Comparison of ENCODE assay signal across 1 cellular context in the genomic region with DNA sequence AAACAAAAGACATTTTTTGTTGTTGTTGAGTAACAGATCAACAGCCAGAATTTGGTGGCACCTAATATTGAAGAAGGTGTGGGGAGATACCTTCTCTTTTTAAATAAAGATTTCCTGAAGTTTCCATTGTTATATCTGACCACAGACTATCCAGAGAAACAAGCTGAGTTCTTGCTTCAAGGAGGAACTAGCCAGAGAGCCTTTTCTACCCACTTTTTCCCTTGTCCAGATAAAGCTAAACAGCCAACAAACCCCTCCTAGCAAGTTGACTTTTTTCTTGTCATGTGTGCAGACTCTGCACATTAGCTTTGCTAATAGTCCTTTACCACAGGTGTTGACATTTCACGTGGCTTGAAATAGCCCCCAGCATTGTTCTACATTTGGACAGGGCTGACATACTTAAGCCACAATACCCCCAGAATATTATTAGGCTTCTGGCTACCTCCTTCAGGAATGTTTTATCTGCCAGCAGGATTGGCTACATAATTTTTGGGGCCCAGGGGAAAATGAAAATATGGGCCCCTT.
TF ChIP-seq lines count a peak whose summit lies in the region.

No MANE protein-coding gene starts in this region.

TF ChIP-seq in K562, 482 proteins besides CTCF, POLR2A, EP300 and RAD21 (continues in another document):
- TF ChIP-seq, protein P1, sequence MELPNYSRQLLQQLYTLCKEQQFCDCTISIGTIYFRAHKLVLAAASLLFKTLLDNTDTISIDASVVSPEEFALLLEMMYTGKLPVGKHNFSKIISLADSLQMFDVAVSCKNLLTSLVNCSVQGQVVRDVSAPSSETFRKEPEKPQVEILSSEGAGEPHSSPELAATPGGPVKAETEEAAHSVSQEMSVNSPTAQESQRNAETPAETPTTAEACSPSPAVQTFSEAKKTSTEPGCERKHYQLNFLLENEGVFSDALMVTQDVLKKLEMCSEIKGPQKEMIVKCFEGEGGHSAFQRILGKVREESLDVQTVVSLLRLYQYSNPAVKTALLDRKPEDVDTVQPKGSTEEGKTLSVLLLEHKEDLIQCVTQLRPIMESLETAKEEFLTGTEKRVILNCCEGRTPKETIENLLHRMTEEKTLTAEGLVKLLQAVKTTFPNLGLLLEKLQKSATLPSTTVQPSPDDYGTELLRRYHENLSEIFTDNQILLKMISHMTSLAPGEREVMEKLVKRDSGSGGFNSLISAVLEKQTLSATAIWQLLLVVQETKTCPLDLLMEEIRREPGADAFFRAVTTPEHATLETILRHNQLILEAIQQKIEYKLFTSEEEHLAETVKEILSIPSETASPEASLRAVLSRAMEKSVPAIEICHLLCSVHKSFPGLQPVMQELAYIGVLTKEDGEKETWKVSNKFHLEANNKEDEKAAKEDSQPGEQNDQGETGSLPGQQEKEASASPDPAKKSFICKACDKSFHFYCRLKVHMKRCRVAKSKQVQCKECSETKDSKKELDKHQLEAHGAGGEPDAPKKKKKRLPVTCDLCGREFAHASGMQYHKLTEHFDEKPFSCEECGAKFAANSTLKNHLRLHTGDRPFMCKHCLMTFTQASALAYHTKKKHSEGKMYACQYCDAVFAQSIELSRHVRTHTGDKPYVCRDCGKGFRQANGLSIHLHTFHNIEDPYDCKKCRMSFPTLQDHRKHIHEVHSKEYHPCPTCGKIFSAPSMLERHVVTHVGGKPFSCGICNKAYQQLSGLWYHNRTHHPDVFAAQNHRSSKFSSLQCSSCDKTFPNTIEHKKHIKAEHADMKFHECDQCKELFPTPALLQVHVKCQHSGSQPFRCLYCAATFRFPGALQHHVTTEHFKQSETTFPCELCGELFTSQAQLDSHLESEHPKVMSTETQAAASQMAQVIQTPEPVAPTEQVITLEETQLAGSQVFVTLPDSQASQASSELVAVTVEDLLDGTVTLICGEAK (IDR thresholded peaks at IDR 0.05): peak; percentile 50; the same call in 1 of the 2 replicates
- TF ChIP-seq, protein P1 (CRISPR knock-in tag; IDR thresholded peaks at IDR 0.05): no peak
- TF ChIP-seq FOXK2 (conservative IDR thresholded peaks at IDR 0.05 in 1 of 2, IDR thresholded peaks at IDR 0.05 in 1 of 2; ENCODE audit: low read depth in 2 of 2) (peak in 1 of 2 experiments; percentile 20; a peak in 1 of 4 replicates), ZNF785 (CRISPR knock-in tag; IDR thresholded peaks at IDR 0.05) (no peak), ZSCAN29 (IDR thresholded peaks at IDR 0.05) (no peak), SAFB2 (IDR thresholded peaks at IDR 0.05; ENCODE audit: borderline replicate concordance, low read depth, low read length, severe bottlenecking) (no peak), ERF (CRISPR knock-in tag; IDR thresholded peaks at IDR 0.05) (0 out of 2 replicates have a peak, but pooled peaks have one; percentile 45), ZNF124 (CRISPR knock-in tag; IDR thresholded peaks at IDR 0.05) (no peak), ZNF584 (CRISPR knock-in tag; IDR thresholded peaks at IDR 0.05; ENCODE audit: low read depth) (no peak), ARNT (IDR thresholded peaks at IDR 0.05) (no peak), NCOA4 (IDR thresholded peaks at IDR 0.05; ENCODE audit: partially characterized antibody) (no peak), MBD2 (IDR thresholded peaks at IDR 0.05; ENCODE audit: borderline replicate concordance, low read depth) (no peak)
- TF ChIP-seq, protein P2, sequence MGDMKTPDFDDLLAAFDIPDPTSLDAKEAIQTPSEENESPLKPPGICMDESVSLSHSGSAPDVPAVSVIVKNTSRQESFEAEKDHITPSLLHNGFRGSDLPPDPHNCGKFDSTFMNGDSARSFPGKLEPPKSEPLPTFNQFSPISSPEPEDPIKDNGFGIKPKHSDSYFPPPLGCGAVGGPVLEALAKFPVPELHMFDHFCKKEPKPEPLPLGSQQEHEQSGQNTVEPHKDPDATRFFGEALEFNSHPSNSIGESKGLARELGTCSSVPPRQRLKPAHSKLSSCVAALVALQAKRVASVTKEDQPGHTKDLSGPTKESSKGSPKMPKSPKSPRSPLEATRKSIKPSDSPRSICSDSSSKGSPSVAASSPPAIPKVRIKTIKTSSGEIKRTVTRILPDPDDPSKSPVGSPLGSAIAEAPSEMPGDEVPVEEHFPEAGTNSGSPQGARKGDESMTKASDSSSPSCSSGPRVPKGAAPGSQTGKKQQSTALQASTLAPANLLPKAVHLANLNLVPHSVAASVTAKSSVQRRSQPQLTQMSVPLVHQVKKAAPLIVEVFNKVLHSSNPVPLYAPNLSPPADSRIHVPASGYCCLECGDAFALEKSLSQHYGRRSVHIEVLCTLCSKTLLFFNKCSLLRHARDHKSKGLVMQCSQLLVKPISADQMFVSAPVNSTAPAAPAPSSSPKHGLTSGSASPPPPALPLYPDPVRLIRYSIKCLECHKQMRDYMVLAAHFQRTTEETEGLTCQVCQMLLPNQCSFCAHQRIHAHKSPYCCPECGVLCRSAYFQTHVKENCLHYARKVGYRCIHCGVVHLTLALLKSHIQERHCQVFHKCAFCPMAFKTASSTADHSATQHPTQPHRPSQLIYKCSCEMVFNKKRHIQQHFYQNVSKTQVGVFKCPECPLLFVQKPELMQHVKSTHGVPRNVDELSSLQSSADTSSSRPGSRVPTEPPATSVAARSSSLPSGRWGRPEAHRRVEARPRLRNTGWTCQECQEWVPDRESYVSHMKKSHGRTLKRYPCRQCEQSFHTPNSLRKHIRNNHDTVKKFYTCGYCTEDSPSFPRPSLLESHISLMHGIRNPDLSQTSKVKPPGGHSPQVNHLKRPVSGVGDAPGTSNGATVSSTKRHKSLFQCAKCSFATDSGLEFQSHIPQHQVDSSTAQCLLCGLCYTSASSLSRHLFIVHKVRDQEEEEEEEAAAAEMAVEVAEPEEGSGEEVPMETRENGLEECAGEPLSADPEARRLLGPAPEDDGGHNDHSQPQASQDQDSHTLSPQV (IDR thresholded peaks at IDR 0.05): peak; percentile 52
- TF ChIP-seq, protein P3, sequence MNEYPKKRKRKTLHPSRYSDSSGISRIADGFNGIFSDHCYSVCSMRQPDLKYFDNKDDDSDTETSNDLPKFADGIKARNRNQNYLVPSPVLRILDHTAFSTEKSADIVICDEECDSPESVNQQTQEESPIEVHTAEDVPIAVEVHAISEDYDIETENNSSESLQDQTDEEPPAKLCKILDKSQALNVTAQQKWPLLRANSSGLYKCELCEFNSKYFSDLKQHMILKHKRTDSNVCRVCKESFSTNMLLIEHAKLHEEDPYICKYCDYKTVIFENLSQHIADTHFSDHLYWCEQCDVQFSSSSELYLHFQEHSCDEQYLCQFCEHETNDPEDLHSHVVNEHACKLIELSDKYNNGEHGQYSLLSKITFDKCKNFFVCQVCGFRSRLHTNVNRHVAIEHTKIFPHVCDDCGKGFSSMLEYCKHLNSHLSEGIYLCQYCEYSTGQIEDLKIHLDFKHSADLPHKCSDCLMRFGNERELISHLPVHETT (CRISPR knock-in tag; conservative IDR thresholded peaks at IDR 0.05 in 1 of 2, IDR thresholded peaks at IDR 0.05 in 1 of 2): peak in 1 of 2 experiments; percentile 38; a peak in 1 of 4 replicates
- TF ChIP-seq, protein P4, sequence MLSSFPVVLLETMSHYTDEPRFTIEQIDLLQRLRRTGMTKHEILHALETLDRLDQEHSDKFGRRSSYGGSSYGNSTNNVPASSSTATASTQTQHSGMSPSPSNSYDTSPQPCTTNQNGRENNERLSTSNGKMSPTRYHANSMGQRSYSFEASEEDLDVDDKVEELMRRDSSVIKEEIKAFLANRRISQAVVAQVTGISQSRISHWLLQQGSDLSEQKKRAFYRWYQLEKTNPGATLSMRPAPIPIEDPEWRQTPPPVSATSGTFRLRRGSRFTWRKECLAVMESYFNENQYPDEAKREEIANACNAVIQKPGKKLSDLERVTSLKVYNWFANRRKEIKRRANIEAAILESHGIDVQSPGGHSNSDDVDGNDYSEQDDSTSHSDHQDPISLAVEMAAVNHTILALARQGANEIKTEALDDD (IDR thresholded peaks at IDR 0.05): peak; percentile 76; the same call in 1 of the 2 replicates
- TF ChIP-seq, protein P5, sequence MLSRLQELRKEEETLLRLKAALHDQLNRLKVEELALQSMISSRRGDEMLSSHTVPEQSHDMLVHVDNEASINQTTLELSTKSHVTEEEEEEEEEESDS (CRISPR knock-in tag; IDR thresholded peaks at IDR 0.05): no peak
- TF ChIP-seq, protein P6, sequence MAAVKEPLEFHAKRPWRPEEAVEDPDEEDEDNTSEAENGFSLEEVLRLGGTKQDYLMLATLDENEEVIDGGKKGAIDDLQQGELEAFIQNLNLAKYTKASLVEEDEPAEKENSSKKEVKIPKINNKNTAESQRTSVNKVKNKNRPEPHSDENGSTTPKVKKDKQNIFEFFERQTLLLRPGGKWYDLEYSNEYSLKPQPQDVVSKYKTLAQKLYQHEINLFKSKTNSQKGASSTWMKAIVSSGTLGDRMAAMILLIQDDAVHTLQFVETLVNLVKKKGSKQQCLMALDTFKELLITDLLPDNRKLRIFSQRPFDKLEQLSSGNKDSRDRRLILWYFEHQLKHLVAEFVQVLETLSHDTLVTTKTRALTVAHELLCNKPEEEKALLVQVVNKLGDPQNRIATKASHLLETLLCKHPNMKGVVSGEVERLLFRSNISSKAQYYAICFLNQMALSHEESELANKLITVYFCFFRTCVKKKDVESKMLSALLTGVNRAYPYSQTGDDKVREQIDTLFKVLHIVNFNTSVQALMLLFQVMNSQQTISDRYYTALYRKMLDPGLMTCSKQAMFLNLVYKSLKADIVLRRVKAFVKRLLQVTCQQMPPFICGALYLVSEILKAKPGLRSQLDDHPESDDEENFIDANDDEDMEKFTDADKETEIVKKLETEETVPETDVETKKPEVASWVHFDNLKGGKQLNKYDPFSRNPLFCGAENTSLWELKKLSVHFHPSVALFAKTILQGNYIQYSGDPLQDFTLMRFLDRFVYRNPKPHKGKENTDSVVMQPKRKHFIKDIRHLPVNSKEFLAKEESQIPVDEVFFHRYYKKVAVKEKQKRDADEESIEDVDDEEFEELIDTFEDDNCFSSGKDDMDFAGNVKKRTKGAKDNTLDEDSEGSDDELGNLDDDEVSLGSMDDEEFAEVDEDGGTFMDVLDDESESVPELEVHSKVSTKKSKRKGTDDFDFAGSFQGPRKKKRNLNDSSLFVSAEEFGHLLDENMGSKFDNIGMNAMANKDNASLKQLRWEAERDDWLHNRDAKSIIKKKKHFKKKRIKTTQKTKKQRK (IDR thresholded peaks at IDR 0.05; ENCODE audit: borderline replicate concordance, low read depth, low read length): no peak
